23 cellular contexts compared by ENCODE assay signal in the genomic region with DNA sequence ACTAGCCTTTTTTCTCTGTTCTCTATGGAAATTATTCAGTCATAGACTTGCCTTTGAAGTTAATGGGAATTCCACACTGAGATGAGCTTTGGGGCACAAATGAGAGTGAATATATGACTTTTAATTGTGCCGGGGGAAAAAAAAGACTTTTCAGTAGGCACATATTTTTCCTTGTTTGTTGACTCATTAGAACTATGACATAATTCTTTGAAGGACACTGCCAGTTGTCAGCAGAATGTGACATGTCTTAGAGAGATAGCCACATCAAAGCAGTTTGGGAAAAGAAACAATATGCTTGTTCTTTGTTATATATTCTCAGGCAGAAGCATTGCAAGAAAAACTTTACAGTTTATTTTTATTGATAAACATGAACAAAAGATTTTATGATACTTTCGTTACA.
"Had no signal": no experiment of that assay in that cellular context is flagged by ENCODE, and none has a peak within 500 bp of the region (broad histone marks: within the 10 kb centered on the region; RNA-seq: fewer than 3 reads in every experiment).

No MANE protein-coding gene starts in this region.

- H3K4me3 ChIP-seq: left lung, lung, ovary, psoas muscle, skin epidermis, tibial artery had no signal

- H3K27ac ChIP-seq: foreskin keratinocyte, left lung, neutrophil, ovary, psoas muscle, skin epidermis, tibial artery had no signal

- H3K27me3 ChIP-seq: ovary, tibial artery had no signal

- ATAC-seq: activated naive CD4-positive, alpha-beta T cell treated with anti-CD3 and anti-CD28 coated beads, Interleukin-2, amount 50 U/mL, for 72 hours; activated T-helper 17 cell treated with anti-CD3 and anti-CD28 coated beads, Interleukin-2, amount 50 U/mL, for 72 hours; foreskin keratinocyte; left lung; natural killer cell treated with Interleukin-12 subunit alpha and Interleukin-12 subunit beta and Interleukin-15 and Interleukin-18, amount 100 ng/mL, for 72 hours; psoas muscle; right cardiac atrium; stimulated activated effector memory CD8-positive, alpha-beta T cell treated with anti-CD3 and anti-CD28 coated beads, Interleukin-12 subunit alpha, Interleukin-12 subunit beta, amount 100 ng/mL, for 72 hours; stimulated activated naive CD8-positive, alpha-beta T cell treated with anti-CD3 and anti-CD28 coated beads, Interleukin-15, amount 100 ng/mL, for 72 hours had no signal

- H3K9me3 ChIP-seq: left lung, neutrophil, ovary, psoas muscle, tibial artery had no signal

- DNase-seq: activated CD4-positive, alpha-beta T cell treated with anti-CD3 and anti-CD28 coated beads for 1 hour; activated T-cell treated with anti-CD3 and anti-CD28 coated beads, Interleukin-2, amount 50 U/mL, for 1 hour; aorta; central memory CD4-positive, alpha-beta T cell; dermis blood vessel endothelial cell; effector CD8-positive, alpha-beta T cell; erythroblast; foreskin keratinocyte; immature natural killer cell; left lung; ovary; psoas muscle; right cardiac atrium; stimulated activated CD4-positive, alpha-beta T cell treated with anti-CD3 and anti-CD28 coated beads, Interleukin-2, amount 100 ng/mL, for 24 hours; stimulated activated naive CD8-positive, alpha-beta T cell treated with anti-CD3 and anti-CD28 coated beads, Interleukin-15, amount 100 ng/mL, for 72 hours; tibial artery had no signal

- H3K4me1 ChIP-seq: foreskin keratinocyte, left lung, psoas muscle, tibial artery had no signal

- H3K36me3 ChIP-seq: left lung, neutrophil, ovary, tibial artery had no signal
